ENCODE assay signal across 8 cellular contexts in the genomic region with DNA sequence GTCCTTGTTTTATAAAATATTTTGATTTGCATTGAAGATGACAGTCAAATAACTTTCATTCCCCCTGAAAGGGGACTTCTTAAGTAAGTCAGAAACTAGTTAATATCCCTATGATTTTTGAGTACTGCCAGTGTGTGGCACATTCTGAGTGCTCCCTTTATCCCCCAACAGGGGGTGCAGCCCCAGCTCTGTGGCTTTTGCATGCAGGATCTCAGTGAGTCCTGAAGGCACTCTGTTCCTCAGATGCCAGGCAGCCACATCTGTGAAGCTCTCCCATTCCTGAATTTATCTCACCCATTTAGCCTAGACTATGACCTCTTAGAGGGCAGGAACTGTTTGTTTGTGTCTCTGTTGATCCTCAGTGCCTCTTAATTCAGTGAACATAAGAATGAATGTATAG.
DNase-seq lines count a peak whose midpoint lies in the region; ATAC-seq and TF ChIP-seq lines count a peak whose summit lies in the region.

No MANE protein-coding gene starts in this region.

- no peak for TF ChIP-seq POLR2A in erythroblast (IDR thresholded peaks at IDR 0.05; ENCODE audit: low read length)

- peak; percentile 4 for DNase-seq in activated naive CD4-positive, alpha-beta T cell treated with Interleukin-2 at 50 U/mL for 16 hours
- DNase-seq in activated naive CD4-positive, alpha-beta T cell (lab: John Stamatoyannopoulos, UW) = no peak
- DNase-seq in NCI-H1694 treated with DMSO at 0.1 percent for 48 hours (lab: John Stamatoyannopoulos, UW) (peak; percentile 9), erythroblast (lab: John Stamatoyannopoulos, UW) (peak; percentile 66 to 68), stromal cell of bone marrow (ENCODE audit: low read depth) (peak; percentile 4), middle frontal gyrus (ENCODE audit: extremely low spot score, low spot score) (no peak)

- ATAC-seq in HG03025 (IDR thresholded peaks at IDR 0.05; ENCODE audit: low FRiP score, unreplicated experiment) (no peak), GM18873 (IDR thresholded peaks at IDR 0.05; ENCODE audit: low FRiP score, unreplicated experiment) (no peak)

Comparison
In these comparisons a context has a peak if more than half of its experiments do, and no peak if none do; other contexts are left out.
1. DNase-seq: peak in activated naive CD4-positive, alpha-beta T cell treated with Interleukin-2 at 50 U/mL for 16 hours (single experiment), NCI-H1694 treated with DMSO at 0.1 percent for 48 hours (single experiment), erythroblast (2 of 2) and stromal cell of bone marrow (single experiment); none in activated naive CD4-positive, alpha-beta T cell (0 of 4) and middle frontal gyrus (single experiment).